Comparison of ENCODE assay signal across 8 cellular contexts in genomic region chr6:42021847-42022754, GRCh38. TPM values are rescaled to one million over a fixed set of nuclear protein-coding genes. Genes with fewer than 3 reads are reported as not detected.
DNase-seq lines count a peak whose midpoint lies in the region; ATAC-seq and TF ChIP-seq lines count a peak whose summit lies in the region.

No MANE protein-coding gene starts in this region.

- ATAC-seq in GM18909 (IDR thresholded peaks at IDR 0.05; ENCODE audit: poor library complexity, unreplicated experiment) (peak; percentile 46), HG02610 (IDR thresholded peaks at IDR 0.05; ENCODE audit: unreplicated experiment) (no peak)

- H3K9me3 ChIP-seq in Peyer's patch, result no peaks in the 10 kb centered on the region

- DNase-seq in Peyer's patch, result peak in 2 of 3 donors; percentile 71 to 77
- peak; percentile 45 for DNase-seq in activated naive CD8-positive, alpha-beta T cell treated with anti-CD3 and anti-CD28 coated beads, Interleukin-2, amount 50 U/mL, for 16 hours (ENCODE audit: low read depth, low spot score)
- DNase-seq in stimulated activated CD4-positive, alpha-beta T cell treated with anti-CD3 and anti-CD28 coated beads, Interleukin-4, amount 100 ng/mL, for 24 hours, result peak; percentile 75
- no peak for DNase-seq in COR-L47 (lab: John Stamatoyannopoulos, UW)
- no peak for DNase-seq in NCI-H345 (lab: John Stamatoyannopoulos, UW)
- no peak for DNase-seq in retina

- no peak for TF ChIP-seq CTCF in Peyer's patch (IDR thresholded peaks at IDR 0.05)

- no peaks in the 10 kb centered on the region for H3K27me3 ChIP-seq in Peyer's patch

- H3K4me3 ChIP-seq in Peyer's patch, result no peak overlapping the region

- no peak for TF ChIP-seq POLR2A in Peyer's patch (IDR thresholded peaks at IDR 0.05)

- H3K36me3 ChIP-seq in Peyer's patch, result no peaks in the 10 kb centered on the region

- peak overlapping the region in 3 of 4 donors; percentile 16 to 63 (median 49) for H3K27ac ChIP-seq in Peyer's patch

- H3K4me1 ChIP-seq in Peyer's patch, result peaks cover 0 to 31% (median 23%) of the 10 kb centered on the region in 4 donors

RNA-seq across cellular contexts. Expression of gene TAF8, which starts 28.2 kb away (rescaled TPM):
- total RNA-seq in Peyer's patch, result 10 to 100 TPM; 24.5 to 37.6 (median 24.6) TPM

Comparison
In these comparisons a context has a peak if more than half of its experiments do, and no peak if none do; other contexts are left out.
1. DNase-seq: peak in Peyer's patch (2 of 3), activated naive CD8-positive, alpha-beta T cell treated with anti-CD3 and anti-CD28 coated beads, Interleukin-2, amount 50 U/mL, for 16 hours (single experiment) and stimulated activated CD4-positive, alpha-beta T cell treated with anti-CD3 and anti-CD28 coated beads, Interleukin-4, amount 100 ng/mL, for 24 hours (single experiment); none in COR-L47 (single experiment), NCI-H345 (single experiment) and retina (single experiment).